In the genomic region with DNA sequence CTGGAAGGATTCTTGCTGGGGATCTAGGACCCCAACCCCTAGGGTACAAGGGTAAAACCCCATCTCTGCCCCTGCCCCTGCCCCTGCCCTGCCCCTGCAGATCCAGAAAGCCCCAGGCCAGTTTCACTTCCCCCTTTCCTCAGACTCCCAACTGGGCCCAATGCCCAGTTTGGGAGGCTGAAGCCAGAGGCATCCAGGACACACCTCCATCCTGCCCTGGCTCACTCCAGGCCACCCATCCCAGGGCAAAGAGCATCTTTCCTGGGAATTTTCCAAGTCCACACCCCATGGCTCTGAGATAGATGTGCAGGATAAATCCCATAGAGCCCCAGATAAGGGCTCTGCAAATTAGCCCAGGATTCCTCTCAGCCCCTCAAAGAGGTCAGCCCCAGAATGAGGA, we compare ENCODE assay signal across 15 cellular contexts. TPM values are rescaled to one million over a fixed set of nuclear protein-coding genes. Genes with fewer than 3 reads are reported as not detected.
"Had no signal": no experiment of that assay in that cellular context is flagged by ENCODE, and none has a peak within 500 bp of the region (broad histone marks: within the 10 kb centered on the region; RNA-seq: fewer than 3 reads in every experiment).

No MANE protein-coding gene starts in this region.

- H3K36me3 Mint-ChIP-seq: WTC11 had no signal

- H3K4me3 Mint-ChIP-seq: activated CD4-positive, alpha-beta memory T cell treated with anti-CD3 and anti-CD28 coated beads, Interleukin-2, amount 10 ng/mL, durations not matched to agents 7 days and 5 days; activated T-cell treated with anti-CD3 and anti-CD28 coated beads, Interleukin-2, amount 50 U/mL, for 24 hours; stimulated activated naive CD8-positive, alpha-beta T cell treated with anti-CD3 and anti-CD28 coated beads, Interleukin-15, Interleukin-2, amounts not matched to agents 100 ng/mL and 50 ng/mL, for 24 hours; WTC11 had no signal

- H3K4me1 ChIP-seq: adrenal gland, suprapubic skin, upper lobe of left lung had no signal

- H3K27ac Mint-ChIP-seq: activated CD4-positive, alpha-beta memory T cell treated with anti-CD3 and anti-CD28 coated beads, Interleukin-2, amount 10 ng/mL, durations not matched to agents 7 days and 5 days; activated T-cell treated with anti-CD3 and anti-CD28 coated beads, Interleukin-2, amount 50 U/mL, for 24 hours; stimulated activated naive CD8-positive, alpha-beta T cell treated with anti-CD3 and anti-CD28 coated beads, Interleukin-15, Interleukin-2, amounts not matched to agents 100 ng/mL and 50 ng/mL, for 24 hours; WTC11 had no signal

- H3K9me3 ChIP-seq: adrenal gland, suprapubic skin, upper lobe of left lung had no signal

- DNase-seq: activated CD4-positive, alpha-beta memory T cell treated with anti-CD3 and anti-CD28 coated beads, Interleukin-2, amount 10 ng/mL, durations not matched to agents 7 days and 5 days; activated CD4-positive, alpha-beta T cell treated with anti-CD3 and anti-CD28 coated beads for 4 hours; activated effector memory CD4-positive, alpha-beta T cell treated with Interleukin-2 at 50 U/mL for 16 hours; activated naive CD4-positive, alpha-beta T cell treated with anti-CD3 and anti-CD28 coated beads, Interleukin-2, amount 50 U/mL, for 16 hours; activated T-cell treated with anti-CD3 and anti-CD28 coated beads, Interleukin-2, amount 50 U/mL, for 24 hours; adrenal gland; islet precursor cell; left ventricle myocardium superior; T-helper 2 cell; upper lobe of left lung had no signal

- H3K9me3 Mint-ChIP-seq: activated CD4-positive, alpha-beta memory T cell treated with anti-CD3 and anti-CD28 coated beads, Interleukin-2, amount 10 ng/mL, durations not matched to agents 7 days and 5 days; activated T-cell treated with anti-CD3 and anti-CD28 coated beads, Interleukin-2, amount 50 U/mL, for 24 hours; stimulated activated naive CD8-positive, alpha-beta T cell treated with anti-CD3 and anti-CD28 coated beads, Interleukin-15, Interleukin-2, amounts not matched to agents 100 ng/mL and 50 ng/mL, for 24 hours; WTC11 had no signal

- H3K27ac ChIP-seq: adrenal gland, suprapubic skin, upper lobe of left lung had no signal

- ATAC-seq: esophagus mucosa, left ventricle myocardium superior, WTC11 had no signal

- H3K4me1 Mint-ChIP-seq: activated CD4-positive, alpha-beta memory T cell treated with anti-CD3 and anti-CD28 coated beads, Interleukin-2, amount 10 ng/mL, durations not matched to agents 7 days and 5 days had no signal

- H3K4me3 ChIP-seq: adrenal gland, suprapubic skin, upper lobe of left lung had no signal

- H3K36me3 ChIP-seq: adrenal gland, suprapubic skin, upper lobe of left lung had no signal

- H3K27me3 ChIP-seq: adrenal gland had no signal

RNA-seq across cellular contexts. Expression of gene CNTFR, which starts 17.4 kb away (rescaled TPM):
- total RNA-seq: activated CD4-positive, alpha-beta memory T cell treated with anti-CD3 and anti-CD28 coated beads, Interleukin-2, amount 10 ng/mL, durations not matched to agents 7 days and 5 days; esophagus mucosa had no signal

RNA-seq across cellular contexts. Expression of gene ENHO, which starts 49.3 kb away (rescaled TPM):
- total RNA-seq: activated CD4-positive, alpha-beta memory T cell treated with anti-CD3 and anti-CD28 coated beads, Interleukin-2, amount 10 ng/mL, durations not matched to agents 7 days and 5 days had no signal

RNA-seq across cellular contexts. Expression of gene ARID3C, which starts 56.8 kb away (rescaled TPM):
- total RNA-seq: adrenal gland, cardiac septum, esophagus mucosa, left ventricle myocardium superior, upper lobe of left lung had no signal
- polyA plus RNA-seq: adrenal gland had no signal
